ENCODE assay signal across 24 cellular contexts in genomic region chr3:70738310-70738681, GRCh38.
DNase-seq lines count a peak whose midpoint lies in the region; ATAC-seq and TF ChIP-seq lines count a peak whose summit lies in the region.
"Had no signal": no experiment of that assay in that cellular context is flagged by ENCODE, and none has a peak within 500 bp of the region (broad histone marks: within the 10 kb centered on the region; RNA-seq: fewer than 3 reads in every experiment).

No MANE protein-coding gene starts in this region.

- no peak for ATAC-seq in activated naive CD8-positive, alpha-beta T cell treated with anti-CD3 and anti-CD28 coated beads, Interleukin-2, amount 50 U/mL, for 24 hours
- ATAC-seq in GM18520 (IDR thresholded peaks at IDR 0.05; ENCODE audit: unreplicated experiment) = no peak
- ATAC-seq: sciatic nerve had no signal

- peaks cover 5% of the 10 kb centered on the region for H3K4me1 Mint-ChIP-seq in activated naive CD8-positive, alpha-beta T cell (ENCODE audit: low read depth)
- peaks cover 8% of the 10 kb centered on the region for H3K4me1 Mint-ChIP-seq in activated naive CD8-positive, alpha-beta T cell treated with anti-CD3 and anti-CD28 coated beads, Interleukin-2, amount 50 U/mL, for 24 hours
- H3K4me1 Mint-ChIP-seq in type B pancreatic cell (ENCODE audit: unreplicated experiment) = peaks cover 6% of the 10 kb centered on the region

- H3K36me3 Mint-ChIP-seq in activated naive CD8-positive, alpha-beta T cell = no peaks in the 10 kb centered on the region
- H3K36me3 Mint-ChIP-seq in activated naive CD8-positive, alpha-beta T cell treated with anti-CD3 and anti-CD28 coated beads, Interleukin-2, amount 50 U/mL, for 24 hours (ENCODE audit: low read depth) = no peaks in the 10 kb centered on the region
- no peaks in the 10 kb centered on the region for H3K36me3 Mint-ChIP-seq in type B pancreatic cell
- H3K36me3 Mint-ChIP-seq: activated CD4-positive, alpha-beta memory T cell treated with anti-CD3 and anti-CD28 coated beads for 36 hours had no signal

- H3K27ac Mint-ChIP-seq in activated naive CD8-positive, alpha-beta T cell = peak overlapping the region; percentile 6
- H3K27ac Mint-ChIP-seq in activated naive CD8-positive, alpha-beta T cell treated with anti-CD3 and anti-CD28 coated beads, Interleukin-2, amount 50 U/mL, for 24 hours = no peak overlapping the region
- peak overlapping the region; percentile 8 for H3K27ac Mint-ChIP-seq in type B pancreatic cell
- H3K27ac Mint-ChIP-seq: activated CD4-positive, alpha-beta memory T cell treated with anti-CD3 and anti-CD28 coated beads for 36 hours; nephron progenitor cell; T-helper 1 cell treated with Interleukin-12 subunit alpha and Interleukin-12 subunit beta and Interleukin-4 antibody, amounts not matched to agents 30 μg/mL and 1 μg/mL, for 36 hours had no signal

- TF ChIP-seq CTCF in type B pancreatic cell (conservative IDR thresholded peaks at IDR 0.05) = no peak

- no peak for DNase-seq in activated naive CD8-positive, alpha-beta T cell treated with anti-CD3 and anti-CD28 coated beads, Interleukin-2, amount 50 U/mL, for 24 hours
- DNase-seq in UCSD-AML1 (lab: John Stamatoyannopoulos, UW; ENCODE audit: unreplicated experiment) (peak; percentile 29), glomerular endothelial cell (ENCODE audit: extremely low read depth, low read depth, low spot score) (peak; percentile 73), type B pancreatic cell (ENCODE audit: extremely low spot score, unreplicated experiment) (no peak), 8988T (no peak)
- no peak for DNase-seq in activated naive CD4-positive, alpha-beta T cell treated with Interleukin-2 at 50 U/mL for 16 hours
- DNase-seq: activated CD4-positive, alpha-beta memory T cell treated with anti-CD3 and anti-CD28 coated beads for 36 hours; activated CD4-positive, CD25-positive, alpha-beta regulatory T cell; activated gamma-delta T cell; activated T-cell treated with anti-CD3 and anti-CD28 coated beads for 4 hours; C1 segment of cervical spinal cord; cortex of kidney; head of caudate nucleus; IMR-90; NCI-H1436; NCI-H82; nephron progenitor cell; pancreas; PC-9; uterus had no signal

- no peaks in the 10 kb centered on the region for H3K27me3 Mint-ChIP-seq in activated naive CD8-positive, alpha-beta T cell
- peaks cover 4% of the 10 kb centered on the region for H3K27me3 Mint-ChIP-seq in activated naive CD8-positive, alpha-beta T cell treated with anti-CD3 and anti-CD28 coated beads, Interleukin-2, amount 50 U/mL, for 24 hours
- H3K27me3 Mint-ChIP-seq in type B pancreatic cell = no peaks in the 10 kb centered on the region

- H3K9me3 Mint-ChIP-seq in activated naive CD8-positive, alpha-beta T cell (ENCODE audit: low read depth) = no peaks in the 10 kb centered on the region
- no peaks in the 10 kb centered on the region for H3K9me3 Mint-ChIP-seq in activated naive CD8-positive, alpha-beta T cell treated with anti-CD3 and anti-CD28 coated beads, Interleukin-2, amount 50 U/mL, for 24 hours
- peaks cover 5% of the 10 kb centered on the region for H3K9me3 Mint-ChIP-seq in type B pancreatic cell
- H3K9me3 Mint-ChIP-seq: activated CD4-positive, alpha-beta memory T cell treated with anti-CD3 and anti-CD28 coated beads for 36 hours; nephron progenitor cell; T-helper 1 cell treated with Interleukin-12 subunit alpha and Interleukin-12 subunit beta and Interleukin-4 antibody, amounts not matched to agents 30 μg/mL and 1 μg/mL, for 36 hours had no signal

- H3K4me3 Mint-ChIP-seq in activated naive CD8-positive, alpha-beta T cell = no peak overlapping the region
- H3K4me3 Mint-ChIP-seq in activated naive CD8-positive, alpha-beta T cell treated with anti-CD3 and anti-CD28 coated beads, Interleukin-2, amount 50 U/mL, for 24 hours = no peak overlapping the region
- no peak overlapping the region for H3K4me3 Mint-ChIP-seq in type B pancreatic cell
- H3K4me3 Mint-ChIP-seq: activated CD4-positive, alpha-beta memory T cell treated with anti-CD3 and anti-CD28 coated beads for 36 hours; nephron progenitor cell; T-helper 1 cell treated with Interleukin-12 subunit alpha and Interleukin-12 subunit beta and Interleukin-4 antibody, amounts not matched to agents 30 μg/mL and 1 μg/mL, for 36 hours had no signal

Comparison
In these comparisons a context has a peak if more than half of its experiments do, and no peak if none do; other contexts are left out.
1. DNase-seq: peak in UCSD-AML1 (single experiment) and glomerular endothelial cell (single experiment); none in activated naive CD8-positive, alpha-beta T cell treated with anti-CD3 and anti-CD28 coated beads, Interleukin-2, amount 50 U/mL, for 24 hours (single experiment), type B pancreatic cell (single experiment), activated naive CD4-positive, alpha-beta T cell treated with Interleukin-2 at 50 U/mL for 16 hours (single experiment) and 8988T (single experiment).